Comparison of ENCODE assay signal across 1 cellular context in the genomic region with DNA sequence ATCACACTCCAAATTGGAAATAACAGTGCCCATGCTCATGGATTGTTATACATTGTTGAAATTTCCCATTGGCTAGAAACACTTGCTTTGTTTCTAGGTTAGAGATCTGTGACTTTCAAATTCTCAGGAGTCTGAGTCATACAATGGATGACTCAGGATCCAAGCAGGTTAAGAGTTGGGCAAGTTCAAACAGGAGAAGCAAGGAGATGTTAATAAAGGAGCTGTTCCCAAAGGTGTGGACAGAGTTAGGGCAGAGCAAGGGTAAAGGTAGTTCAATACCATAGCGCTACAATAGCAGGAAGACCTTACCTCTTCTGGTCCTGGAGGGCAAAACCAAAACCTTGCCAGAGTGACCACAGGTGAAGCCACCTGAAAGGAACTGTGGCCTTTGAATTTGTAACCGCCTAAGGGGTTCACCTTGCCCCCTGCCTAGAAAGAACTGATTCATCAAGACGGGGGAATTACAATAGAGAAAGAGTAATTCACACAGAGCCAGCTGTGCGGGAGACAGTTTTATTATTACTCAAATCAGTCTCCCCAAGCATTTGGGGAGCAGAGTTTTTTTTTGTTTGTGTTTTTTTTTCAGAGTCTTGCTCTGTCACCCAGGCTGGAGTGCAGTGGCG.
TF ChIP-seq lines count a peak whose summit lies in the region.

No MANE protein-coding gene starts in this region.

TF ChIP-seq in GM12878, 131 proteins besides CTCF, POLR2A, EP300 and RAD21 (continued from another document):
- TF ChIP-seq, protein P1, sequence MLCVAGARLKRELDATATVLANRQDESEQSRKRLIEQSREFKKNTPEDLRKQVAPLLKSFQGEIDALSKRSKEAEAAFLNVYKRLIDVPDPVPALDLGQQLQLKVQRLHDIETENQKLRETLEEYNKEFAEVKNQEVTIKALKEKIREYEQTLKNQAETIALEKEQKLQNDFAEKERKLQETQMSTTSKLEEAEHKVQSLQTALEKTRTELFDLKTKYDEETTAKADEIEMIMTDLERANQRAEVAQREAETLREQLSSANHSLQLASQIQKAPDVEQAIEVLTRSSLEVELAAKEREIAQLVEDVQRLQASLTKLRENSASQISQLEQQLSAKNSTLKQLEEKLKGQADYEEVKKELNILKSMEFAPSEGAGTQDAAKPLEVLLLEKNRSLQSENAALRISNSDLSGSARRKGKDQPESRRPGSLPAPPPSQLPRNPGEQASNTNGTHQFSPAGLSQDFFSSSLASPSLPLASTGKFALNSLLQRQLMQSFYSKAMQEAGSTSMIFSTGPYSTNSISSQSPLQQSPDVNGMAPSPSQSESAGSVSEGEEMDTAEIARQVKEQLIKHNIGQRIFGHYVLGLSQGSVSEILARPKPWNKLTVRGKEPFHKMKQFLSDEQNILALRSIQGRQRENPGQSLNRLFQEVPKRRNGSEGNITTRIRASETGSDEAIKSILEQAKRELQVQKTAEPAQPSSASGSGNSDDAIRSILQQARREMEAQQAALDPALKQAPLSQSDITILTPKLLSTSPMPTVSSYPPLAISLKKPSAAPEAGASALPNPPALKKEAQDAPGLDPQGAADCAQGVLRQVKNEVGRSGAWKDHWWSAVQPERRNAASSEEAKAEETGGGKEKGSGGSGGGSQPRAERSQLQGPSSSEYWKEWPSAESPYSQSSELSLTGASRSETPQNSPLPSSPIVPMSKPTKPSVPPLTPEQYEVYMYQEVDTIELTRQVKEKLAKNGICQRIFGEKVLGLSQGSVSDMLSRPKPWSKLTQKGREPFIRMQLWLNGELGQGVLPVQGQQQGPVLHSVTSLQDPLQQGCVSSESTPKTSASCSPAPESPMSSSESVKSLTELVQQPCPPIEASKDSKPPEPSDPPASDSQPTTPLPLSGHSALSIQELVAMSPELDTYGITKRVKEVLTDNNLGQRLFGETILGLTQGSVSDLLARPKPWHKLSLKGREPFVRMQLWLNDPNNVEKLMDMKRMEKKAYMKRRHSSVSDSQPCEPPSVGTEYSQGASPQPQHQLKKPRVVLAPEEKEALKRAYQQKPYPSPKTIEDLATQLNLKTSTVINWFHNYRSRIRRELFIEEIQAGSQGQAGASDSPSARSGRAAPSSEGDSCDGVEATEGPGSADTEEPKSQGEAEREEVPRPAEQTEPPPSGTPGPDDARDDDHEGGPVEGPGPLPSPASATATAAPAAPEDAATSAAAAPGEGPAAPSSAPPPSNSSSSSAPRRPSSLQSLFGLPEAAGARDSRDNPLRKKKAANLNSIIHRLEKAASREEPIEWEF (IDR thresholded peaks at IDR 0.05; ENCODE audit: insufficient replicate concordance, low read depth, low read length), result no peak
- TF ChIP-seq TBL1XR1 (IDR thresholded peaks at IDR 0.05; ENCODE audit: low read depth, low read length), result 0 out of 2 replicates have a peak, but pooled peaks have one; percentile 62
- TF ChIP-seq MTA3 (IDR thresholded peaks at IDR 0.05; ENCODE audit: borderline replicate concordance, low read length), result peak; percentile 93
- TF ChIP-seq, protein P2, sequence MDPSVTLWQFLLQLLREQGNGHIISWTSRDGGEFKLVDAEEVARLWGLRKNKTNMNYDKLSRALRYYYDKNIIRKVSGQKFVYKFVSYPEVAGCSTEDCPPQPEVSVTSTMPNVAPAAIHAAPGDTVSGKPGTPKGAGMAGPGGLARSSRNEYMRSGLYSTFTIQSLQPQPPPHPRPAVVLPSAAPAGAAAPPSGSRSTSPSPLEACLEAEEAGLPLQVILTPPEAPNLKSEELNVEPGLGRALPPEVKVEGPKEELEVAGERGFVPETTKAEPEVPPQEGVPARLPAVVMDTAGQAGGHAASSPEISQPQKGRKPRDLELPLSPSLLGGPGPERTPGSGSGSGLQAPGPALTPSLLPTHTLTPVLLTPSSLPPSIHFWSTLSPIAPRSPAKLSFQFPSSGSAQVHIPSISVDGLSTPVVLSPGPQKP (IDR thresholded peaks at IDR 0.05; ENCODE audit: low read depth, low read length), result no peak
- TF ChIP-seq, protein P3, sequence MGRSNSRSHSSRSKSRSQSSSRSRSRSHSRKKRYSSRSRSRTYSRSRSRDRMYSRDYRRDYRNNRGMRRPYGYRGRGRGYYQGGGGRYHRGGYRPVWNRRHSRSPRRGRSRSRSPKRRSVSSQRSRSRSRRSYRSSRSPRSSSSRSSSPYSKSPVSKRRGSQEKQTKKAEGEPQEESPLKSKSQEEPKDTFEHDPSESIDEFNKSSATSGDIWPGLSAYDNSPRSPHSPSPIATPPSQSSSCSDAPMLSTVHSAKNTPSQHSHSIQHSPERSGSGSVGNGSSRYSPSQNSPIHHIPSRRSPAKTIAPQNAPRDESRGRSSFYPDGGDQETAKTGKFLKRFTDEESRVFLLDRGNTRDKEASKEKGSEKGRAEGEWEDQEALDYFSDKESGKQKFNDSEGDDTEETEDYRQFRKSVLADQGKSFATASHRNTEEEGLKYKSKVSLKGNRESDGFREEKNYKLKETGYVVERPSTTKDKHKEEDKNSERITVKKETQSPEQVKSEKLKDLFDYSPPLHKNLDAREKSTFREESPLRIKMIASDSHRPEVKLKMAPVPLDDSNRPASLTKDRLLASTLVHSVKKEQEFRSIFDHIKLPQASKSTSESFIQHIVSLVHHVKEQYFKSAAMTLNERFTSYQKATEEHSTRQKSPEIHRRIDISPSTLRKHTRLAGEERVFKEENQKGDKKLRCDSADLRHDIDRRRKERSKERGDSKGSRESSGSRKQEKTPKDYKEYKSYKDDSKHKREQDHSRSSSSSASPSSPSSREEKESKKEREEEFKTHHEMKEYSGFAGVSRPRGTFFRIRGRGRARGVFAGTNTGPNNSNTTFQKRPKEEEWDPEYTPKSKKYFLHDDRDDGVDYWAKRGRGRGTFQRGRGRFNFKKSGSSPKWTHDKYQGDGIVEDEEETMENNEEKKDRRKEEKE (IDR thresholded peaks at IDR 0.05), result no peak
- TF ChIP-seq, protein P4, sequence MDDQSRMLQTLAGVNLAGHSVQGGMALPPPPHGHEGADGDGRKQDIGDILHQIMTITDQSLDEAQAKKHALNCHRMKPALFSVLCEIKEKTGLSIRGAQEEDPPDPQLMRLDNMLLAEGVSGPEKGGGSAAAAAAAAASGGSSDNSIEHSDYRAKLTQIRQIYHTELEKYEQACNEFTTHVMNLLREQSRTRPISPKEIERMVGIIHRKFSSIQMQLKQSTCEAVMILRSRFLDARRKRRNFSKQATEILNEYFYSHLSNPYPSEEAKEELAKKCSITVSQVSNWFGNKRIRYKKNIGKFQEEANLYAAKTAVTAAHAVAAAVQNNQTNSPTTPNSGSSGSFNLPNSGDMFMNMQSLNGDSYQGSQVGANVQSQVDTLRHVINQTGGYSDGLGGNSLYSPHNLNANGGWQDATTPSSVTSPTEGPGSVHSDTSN (IDR thresholded peaks at IDR 0.05; ENCODE audit: insufficient replicate concordance, low read depth, low read length), result no peak
- TF ChIP-seq RB1 (IDR thresholded peaks at IDR 0.05; ENCODE audit: borderline replicate concordance), result no peak
- peak; percentile 97 for TF ChIP-seq RUNX3 (IDR thresholded peaks at IDR 0.05; ENCODE audit: low read length)
- TF ChIP-seq YY1 (IDR thresholded peaks at IDR 0.05; ENCODE audit: low read depth, low read length), result no peak
- TF ChIP-seq, protein P5, sequence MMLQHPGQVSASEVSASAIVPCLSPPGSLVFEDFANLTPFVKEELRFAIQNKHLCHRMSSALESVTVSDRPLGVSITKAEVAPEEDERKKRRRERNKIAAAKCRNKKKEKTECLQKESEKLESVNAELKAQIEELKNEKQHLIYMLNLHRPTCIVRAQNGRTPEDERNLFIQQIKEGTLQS (IDR thresholded peaks at IDR 0.05; ENCODE audit: borderline replicate concordance, extremely low read depth, low read depth, low read length), result no peak
